35 cellular contexts compared by ENCODE assay signal in genomic region chr6:156383059-156383458, GRCh38.
"Had no signal": no experiment of that assay in that cellular context is flagged by ENCODE, and none has a peak within 500 bp of the region (broad histone marks: within the 10 kb centered on the region; RNA-seq: fewer than 3 reads in every experiment).

No MANE protein-coding gene starts in this region.

- H3K27me3 ChIP-seq: MG63 had no signal

- DNase-seq: Karpas-422, Kasumi-1, MG63, MM.1S, MV-4-11, NCI-H1048, NCI-H1092, NCI-H1092 treated with DMSO at 0.1 percent for 48 hours, NCI-H1105, NCI-H1105 treated with DMSO at 0.1 percent for 48 hours, NCI-H1417, NCI-H1417 treated with DMSO at 0.1 percent for 48 hours, NCI-H1436, NCI-H1436 treated with DMSO at 0.1 percent for 48 hours, NCI-H146, NCI-H1694, NCI-H1694 treated with DMSO at 0.1 percent for 48 hours, NCI-H187, NCI-H187 treated with DMSO at 0.1 percent for 48 hours, NCI-H1930, NCI-H2029, NCI-H2029 treated with DMSO at 0.1 percent for 48 hours, NCI-H2081, NCI-H2081 treated with DMSO at 0.1 percent for 48 hours, NCI-H2107, NCI-H2171, NCI-H2171 treated with DMSO at 0.1 percent for 48 hours, NCI-H2227 treated with DMSO at 0.1 percent for 48 hours, NCI-H226, NCI-H345, NCI-H446, NCI-H446 treated with DMSO at 0.1 percent for 48 hours, NCI-H510A, NCI-H510A treated with DMSO at 0.1 percent for 48 hours, NCI-H524 had no signal

- H3K4me3 ChIP-seq: MG63 had no signal

- H3K9me3 ChIP-seq: MG63 had no signal

- H3K36me3 ChIP-seq: MG63 had no signal
